In the genomic region with DNA sequence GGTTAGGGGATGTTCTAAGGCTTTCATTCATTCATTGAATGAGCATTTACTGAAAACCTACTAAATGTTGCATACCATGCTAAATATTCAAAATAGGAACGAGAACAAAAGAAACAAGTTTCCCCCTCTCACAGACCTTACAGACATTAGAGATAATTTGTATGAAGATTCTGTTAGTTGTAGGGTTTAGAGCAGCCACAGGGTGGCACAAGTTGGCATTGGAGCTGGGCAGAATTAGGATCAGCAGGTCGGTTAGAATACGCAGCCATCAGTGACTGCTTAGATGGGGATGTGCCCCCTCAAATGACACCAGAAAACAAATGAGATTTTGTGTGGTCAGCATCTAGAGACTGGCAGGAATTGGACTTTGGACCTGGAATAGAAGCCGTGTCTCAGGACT, we compare ENCODE assay signal across 15 cellular contexts.
DNase-seq lines count a peak whose midpoint lies in the region; ATAC-seq and TF ChIP-seq lines count a peak whose summit lies in the region.
"Had no signal": no experiment of that assay in that cellular context is flagged by ENCODE, and none has a peak within 500 bp of the region (broad histone marks: within the 10 kb centered on the region; RNA-seq: fewer than 3 reads in every experiment).

No MANE protein-coding gene starts in this region.

- no peaks in the 10 kb centered on the region for H3K79me2 ChIP-seq in GM23338 (replicated peaks; ENCODE audit: insufficient read depth)

- peak; percentile 59 to 65 for TF ChIP-seq CTCF in GM23338 (conservative IDR thresholded peaks at IDR 0.05; ENCODE audit: low read depth in 2 of 2)
- TF ChIP-seq CTCF in Panc1 (IDR thresholded peaks at IDR 0.05): peak; percentile 37
- peak; percentile 10 for TF ChIP-seq CTCF in fibroblast of pulmonary artery (IDR thresholded peaks at IDR 0.05; ENCODE audit: low read length, missing control alignments)
- no peak for TF ChIP-seq CTCF in lower lobe of right lung (IDR thresholded peaks at IDR 0.05)

- no peaks in the 10 kb centered on the region for H3F3A ChIP-seq in GM23338 (replicated peaks; ENCODE audit: low read depth)

- H3K4me1 ChIP-seq in GM23338 (ENCODE audit: insufficient read depth) (no peaks in the 10 kb centered on the region), Panc1 (ENCODE audit: control insufficient read depth, insufficient read depth, low read length) (no peaks in the 10 kb centered on the region), lower lobe of right lung (no peaks in the 10 kb centered on the region)
- H3K4me1 ChIP-seq: Caco-2, SJCRH30 had no signal

- H3K9me3 ChIP-seq in Panc1 (ENCODE audit: control insufficient read depth, insufficient read depth, low read depth, low read length): no peaks in the 10 kb centered on the region
- no peaks in the 10 kb centered on the region for H3K9me3 ChIP-seq in lower lobe of right lung
- H3K9me3 ChIP-seq: Caco-2, SJCRH30 had no signal

- DNase-seq in D341Med (ENCODE audit: low spot score) (peak; percentile 47), GM23338 (ENCODE audit: low spot score) (peak; percentile 28), Panc1 (ENCODE audit: low read depth, low spot score) (no peak), fibroblast of pulmonary artery (ENCODE audit: low read depth) (no peak), NCI-H2029 (lab: John Stamatoyannopoulos, UW) (no peak), lower lobe of right lung (no peak)
- DNase-seq: activated CD4-positive, alpha-beta T cell treated with anti-CD3 and anti-CD28 coated beads, Interleukin-2, amount 10 ng/mL, durations not matched to agents 24 days and 14 days; Caco-2; kidney glomerular epithelial cell; natural killer cell; NCI-H187 treated with DMSO at 0.1 percent for 48 hours; small intestine had no signal

- in situ Hi-C loops in Panc1 (cut with HindIII; ENCODE audit: low pct_unique_long_range_greater_than_20kb, low sequenced_read_pairs): no loop called here

- no peaks in the 10 kb centered on the region for H4K20me1 ChIP-seq in GM23338 (replicated peaks; ENCODE audit: insufficient read depth)

- no TSS peak for BruUV-seq in Panc1 (replicated peaks; lab: Mats Ljungman, UMichigan)

- H3K36me3 ChIP-seq in GM23338 (ENCODE audit: insufficient read depth) (no peaks in the 10 kb centered on the region), Panc1 (ENCODE audit: control insufficient read depth, insufficient read depth, low read length) (no peaks in the 10 kb centered on the region), lower lobe of right lung (no peaks in the 10 kb centered on the region)
- H3K36me3 ChIP-seq: SJCRH30 had no signal

- CTCF ChIA-PET in Panc1 (lab: Charles Lee): no interaction called here

- H3K27me3 Mint-ChIP-seq in GM23338 (ENCODE audit: insufficient read depth, low read depth, poor library complexity): no peaks in the 10 kb centered on the region

- H3K4me3 Mint-ChIP-seq in GM23338: no peak overlapping the region
- H3K4me3 Mint-ChIP-seq: activated CD4-positive, alpha-beta T cell treated with anti-CD3 and anti-CD28 coated beads, Interleukin-2, amount 10 ng/mL, durations not matched to agents 24 days and 14 days; central memory CD8-positive, alpha-beta T cell; natural killer cell had no signal

- intact Hi-C loops in Panc1 (cut with micrococcal nuclease; ENCODE audit: unreplicated experiment) (loop anchor here (10.0 kb wide), 2 partner anchors 377 to 423 kb away; no protein-coding TSS in a partner anchor), lower lobe of right lung (cut with DNase I) (no loop called here)

- no peak overlapping the region for H3K27ac ChIP-seq in GM23338 (ENCODE audit: low read depth)
- no peak overlapping the region for H3K27ac ChIP-seq in Panc1 (ENCODE audit: low read length)
- no peak overlapping the region for H3K27ac ChIP-seq in lower lobe of right lung
- H3K27ac ChIP-seq: SJCRH30 had no signal

- ATAC-seq in GM23338: peak; percentile 51; the same call in 2 of the 3 replicates
- ATAC-seq in Panc1: no peak
- no peak for ATAC-seq in HG02852 (IDR thresholded peaks at IDR 0.05; ENCODE audit: unreplicated experiment)
- no peak for ATAC-seq in lower lobe of right lung
- ATAC-seq: natural killer cell had no signal

- no peaks in the 10 kb centered on the region for H3K4me1 Mint-ChIP-seq in GM23338
- H3K4me1 Mint-ChIP-seq: activated CD4-positive, alpha-beta T cell treated with anti-CD3 and anti-CD28 coated beads, Interleukin-2, amount 10 ng/mL, durations not matched to agents 24 days and 14 days; central memory CD8-positive, alpha-beta T cell; natural killer cell had no signal

- no peaks in the 10 kb centered on the region for H3K9me3 Mint-ChIP-seq in GM23338
- H3K9me3 Mint-ChIP-seq: activated CD4-positive, alpha-beta T cell treated with anti-CD3 and anti-CD28 coated beads, Interleukin-2, amount 10 ng/mL, durations not matched to agents 24 days and 14 days; central memory CD8-positive, alpha-beta T cell; natural killer cell had no signal

- no peak overlapping the region for H2AFZ ChIP-seq in GM23338

- H3K4me2 ChIP-seq in GM23338: no peak overlapping the region

- no peaks in the 10 kb centered on the region for H3K27me3 ChIP-seq in GM23338 (ENCODE audit: insufficient read depth)
- no peaks in the 10 kb centered on the region for H3K27me3 ChIP-seq in Panc1 (ENCODE audit: control insufficient read depth, insufficient read depth, low read length)
- H3K27me3 ChIP-seq in lower lobe of right lung (ENCODE audit: low read depth): no peaks in the 10 kb centered on the region
- H3K27me3 ChIP-seq: SJCRH30 had no signal

- H3K4me3 ChIP-seq in GM23338: no peak overlapping the region
- H3K4me3 ChIP-seq in Panc1 (ENCODE audit: low read depth in 2 of 2, low read length in 2 of 2): no peak overlapping the region
- H3K4me3 ChIP-seq in fibroblast of pulmonary artery (replicated peaks; ENCODE audit: low read depth, low read length): no peak overlapping the region
- no peak overlapping the region for H3K4me3 ChIP-seq in lower lobe of right lung
- H3K4me3 ChIP-seq: SJCRH30 had no signal

- POLR2A ChIA-PET in Panc1 (lab: Charles Lee): no interaction called here

- no peaks in the 10 kb centered on the region for H3K9me2 ChIP-seq in GM23338 (ENCODE audit: insufficient read depth)

- H3K36me3 Mint-ChIP-seq in GM23338 (ENCODE audit: low read depth): no peaks in the 10 kb centered on the region
- H3K36me3 Mint-ChIP-seq: natural killer cell had no signal

- no peak overlapping the region for H3K27ac Mint-ChIP-seq in GM23338
- H3K27ac Mint-ChIP-seq: activated CD4-positive, alpha-beta T cell treated with anti-CD3 and anti-CD28 coated beads, Interleukin-2, amount 10 ng/mL, durations not matched to agents 24 days and 14 days; natural killer cell had no signal

TF ChIP-seq in GM23338, 12 proteins besides CTCF, POLR2A, EP300 and RAD21 (continues in another document):
- TF ChIP-seq, protein P1, sequence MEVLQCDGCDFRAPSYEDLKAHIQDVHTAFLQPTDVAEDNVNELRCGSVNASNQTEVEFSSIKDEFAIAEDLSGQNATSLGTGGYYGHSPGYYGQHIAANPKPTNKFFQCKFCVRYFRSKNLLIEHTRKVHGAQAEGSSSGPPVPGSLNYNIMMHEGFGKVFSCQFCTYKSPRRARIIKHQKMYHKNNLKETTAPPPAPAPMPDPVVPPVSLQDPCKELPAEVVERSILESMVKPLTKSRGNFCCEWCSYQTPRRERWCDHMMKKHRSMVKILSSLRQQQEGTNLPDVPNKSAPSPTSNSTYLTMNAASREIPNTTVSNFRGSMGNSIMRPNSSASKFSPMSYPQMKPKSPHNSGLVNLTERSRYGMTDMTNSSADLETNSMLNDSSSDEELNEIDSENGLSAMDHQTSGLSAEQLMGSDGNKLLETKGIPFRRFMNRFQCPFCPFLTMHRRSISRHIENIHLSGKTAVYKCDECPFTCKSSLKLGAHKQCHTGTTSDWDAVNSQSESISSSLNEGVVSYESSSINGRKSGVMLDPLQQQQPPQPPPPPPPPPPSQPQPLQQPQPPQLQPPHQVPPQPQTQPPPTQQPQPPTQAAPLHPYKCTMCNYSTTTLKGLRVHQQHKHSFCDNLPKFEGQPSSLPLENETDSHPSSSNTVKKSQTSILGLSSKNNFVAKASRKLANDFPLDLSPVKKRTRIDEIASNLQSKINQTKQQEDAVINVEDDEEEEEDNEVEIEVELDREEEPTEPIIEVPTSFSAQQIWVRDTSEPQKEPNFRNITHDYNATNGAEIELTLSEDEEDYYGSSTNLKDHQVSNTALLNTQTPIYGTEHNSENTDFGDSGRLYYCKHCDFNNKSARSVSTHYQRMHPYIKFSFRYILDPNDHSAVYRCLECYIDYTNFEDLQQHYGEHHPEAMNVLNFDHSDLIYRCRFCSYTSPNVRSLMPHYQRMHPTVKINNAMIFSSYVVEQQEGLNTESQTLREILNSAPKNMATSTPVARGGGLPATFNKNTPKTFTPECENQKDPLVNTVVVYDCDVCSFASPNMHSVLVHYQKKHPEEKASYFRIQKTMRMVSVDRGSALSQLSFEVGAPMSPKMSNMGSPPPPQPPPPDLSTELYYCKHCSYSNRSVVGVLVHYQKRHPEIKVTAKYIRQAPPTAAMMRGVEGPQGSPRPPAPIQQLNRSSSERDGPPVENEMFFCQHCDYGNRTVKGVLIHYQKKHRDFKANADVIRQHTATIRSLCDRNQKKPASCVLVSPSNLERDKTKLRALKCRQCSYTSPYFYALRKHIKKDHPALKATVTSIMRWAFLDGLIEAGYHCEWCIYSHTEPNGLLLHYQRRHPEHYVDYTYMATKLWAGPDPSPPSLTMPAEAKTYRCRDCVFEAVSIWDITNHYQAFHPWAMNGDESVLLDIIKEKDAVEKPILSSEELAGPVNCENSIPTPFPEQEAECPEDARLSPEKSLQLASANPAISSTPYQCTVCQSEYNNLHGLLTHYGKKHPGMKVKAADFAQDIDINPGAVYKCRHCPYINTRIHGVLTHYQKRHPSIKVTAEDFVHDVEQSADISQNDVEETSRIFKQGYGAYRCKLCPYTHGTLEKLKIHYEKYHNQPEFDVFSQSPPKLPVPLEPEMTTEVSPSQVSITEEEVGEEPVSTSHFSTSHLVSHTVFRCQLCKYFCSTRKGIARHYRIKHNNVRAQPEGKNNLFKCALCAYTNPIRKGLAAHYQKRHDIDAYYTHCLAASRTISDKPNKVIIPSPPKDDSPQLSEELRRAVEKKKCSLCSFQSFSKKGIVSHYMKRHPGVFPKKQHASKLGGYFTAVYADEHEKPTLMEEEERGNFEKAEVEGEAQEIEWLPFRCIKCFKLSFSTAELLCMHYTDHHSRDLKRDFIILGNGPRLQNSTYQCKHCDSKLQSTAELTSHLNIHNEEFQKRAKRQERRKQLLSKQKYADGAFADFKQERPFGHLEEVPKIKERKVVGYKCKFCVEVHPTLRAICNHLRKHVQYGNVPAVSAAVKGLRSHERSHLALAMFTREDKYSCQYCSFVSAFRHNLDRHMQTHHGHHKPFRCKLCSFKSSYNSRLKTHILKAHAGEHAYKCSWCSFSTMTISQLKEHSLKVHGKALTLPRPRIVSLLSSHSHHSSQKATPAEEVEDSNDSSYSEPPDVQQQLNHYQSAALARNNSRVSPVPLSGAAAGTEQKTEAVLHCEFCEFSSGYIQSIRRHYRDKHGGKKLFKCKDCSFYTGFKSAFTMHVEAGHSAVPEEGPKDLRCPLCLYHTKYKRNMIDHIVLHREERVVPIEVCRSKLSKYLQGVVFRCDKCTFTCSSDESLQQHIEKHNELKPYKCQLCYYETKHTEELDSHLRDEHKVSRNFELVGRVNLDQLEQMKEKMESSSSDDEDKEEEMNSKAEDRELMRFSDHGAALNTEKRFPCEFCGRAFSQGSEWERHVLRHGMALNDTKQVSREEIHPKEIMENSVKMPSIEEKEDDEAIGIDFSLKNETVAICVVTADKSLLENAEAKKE (CRISPR knock-in tag; IDR thresholded peaks at IDR 0.05): no peak

Comparison
In these comparisons a context has a peak if more than half of its experiments do, and no peak if none do; other contexts are left out.
1. DNase-seq: peak in D341Med (single experiment) and GM23338 (single experiment); none in Panc1 (single experiment), fibroblast of pulmonary artery (single experiment), NCI-H2029 (single experiment) and lower lobe of right lung (single experiment).